8 cellular contexts compared by ENCODE assay signal in the genomic region with DNA sequence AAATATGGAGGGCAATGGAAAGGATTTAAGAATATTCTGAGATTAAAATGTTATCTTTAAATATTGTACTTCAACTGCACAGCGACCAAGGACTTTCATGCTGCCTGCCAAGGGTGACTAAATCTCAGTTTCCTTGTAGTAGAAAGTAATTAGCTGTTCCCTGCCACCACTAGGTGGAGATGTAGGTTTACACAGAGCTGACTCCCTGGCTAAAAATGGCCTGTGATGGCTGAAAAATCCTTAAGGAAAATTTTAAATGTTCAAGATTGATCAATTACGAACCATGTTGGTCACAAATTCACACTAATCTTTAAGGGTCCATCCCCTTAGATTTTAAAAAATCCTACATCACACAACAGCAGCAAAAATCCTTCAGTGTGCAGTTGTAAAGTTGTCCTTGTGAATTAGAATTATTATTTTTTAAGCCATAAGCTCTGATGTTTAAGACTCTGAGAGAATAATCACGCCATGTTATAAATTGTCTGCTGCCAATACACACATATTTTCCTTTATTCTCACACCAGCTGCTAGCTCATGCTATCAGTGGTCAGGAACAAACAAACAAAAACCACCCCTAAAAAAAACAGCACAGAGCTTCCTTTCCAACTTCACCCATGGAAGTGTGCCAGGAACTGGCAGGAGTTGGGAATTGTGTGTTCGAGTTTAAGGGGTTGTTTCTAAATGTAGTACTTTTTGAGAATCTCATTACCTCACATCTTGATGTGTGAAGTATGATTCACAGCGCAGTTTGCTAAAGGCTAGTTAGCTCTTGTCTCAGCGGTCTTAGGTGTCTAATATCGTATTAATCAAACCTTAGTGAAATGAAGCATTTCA.
A peak's percentile ranks its signal among the peaks of the same experiment; 100 is the strongest.
DNase-seq lines count a peak whose midpoint lies in the region; ATAC-seq and TF ChIP-seq lines count a peak whose summit lies in the region.

No MANE protein-coding gene starts in this region.

- H3K36me3 ChIP-seq in thyroid gland = no peaks in the 10 kb centered on the region

- H3K27ac Mint-ChIP-seq in naive thymus-derived CD8-positive, alpha-beta T cell = no peak overlapping the region

- WGBS in thyroid gland, 2 donors = 44 to 48% methylated on average over 7 of the region's 7 CpGs

- TF ChIP-seq POLR2A in thyroid gland (IDR thresholded peaks at IDR 0.05) = no peak

- peak; percentile 73 for ATAC-seq in HG02884 (IDR thresholded peaks at IDR 0.05; ENCODE audit: unreplicated experiment)
- no peak for ATAC-seq in naive thymus-derived CD8-positive, alpha-beta T cell

- no peaks in the 10 kb centered on the region for H3K4me1 ChIP-seq in thyroid gland

- POLR2A ChIA-PET in naive thymus-derived CD8-positive, alpha-beta T cell (lab: Charles Lee) = no interaction called here

- no peaks in the 10 kb centered on the region for H3K9me3 ChIP-seq in thyroid gland

- H3K4me3 ChIP-seq in GM12865 (ENCODE audit: low read depth, low read length) (no peak overlapping the region), thyroid gland (replicated peaks in 1 of 3) (no peak overlapping the region)

- no peaks in the 10 kb centered on the region for H3K27me3 ChIP-seq in thyroid gland

- no peak overlapping the region for H3K4me3 Mint-ChIP-seq in naive thymus-derived CD8-positive, alpha-beta T cell

- H3K4me1 Mint-ChIP-seq in naive thymus-derived CD8-positive, alpha-beta T cell = no peaks in the 10 kb centered on the region

- H3K27me3 Mint-ChIP-seq in naive thymus-derived CD8-positive, alpha-beta T cell = peaks cover 0 to 2% (median 0%) of the 10 kb centered on the region in 5 donors

- H3K27ac ChIP-seq in thyroid gland = no peak overlapping the region

- DNase-seq in A172 (ENCODE audit: low spot score) (peak; percentile 28), GM12865 (ENCODE audit: low read depth) (peak; percentile 50), NCI-H2171 treated with DMSO at 0.1 percent for 48 hours (lab: John Stamatoyannopoulos, UW) (peak; percentile 83), amniotic stem cell (lab: John Stamatoyannopoulos, UW) (peak; percentile 8), iPS-NIHi7 (ENCODE audit: extremely low spot score) (peak; percentile 73), thyroid gland (peak; percentile 29 to 43)
- DNase-seq in naive thymus-derived CD8-positive, alpha-beta T cell = no peak

- intact Hi-C loops in thyroid gland (cut with DNase I) = no loop called here

- no peaks in the 10 kb centered on the region for H3K9me3 Mint-ChIP-seq in naive thymus-derived CD8-positive, alpha-beta T cell

- H3K36me3 Mint-ChIP-seq in naive thymus-derived CD8-positive, alpha-beta T cell = no peaks in the 10 kb centered on the region

- TF ChIP-seq CTCF in GM12865 (IDR thresholded peaks at IDR 0.05; ENCODE audit: insufficient read depth, low read depth, low read length, missing control alignments) (peak; percentile 75), thyroid gland (IDR thresholded peaks at IDR 0.05) (peak; percentile 55 to 86 (median 76))

Comparison
In these comparisons a context has a peak if more than half of its experiments do, and no peak if none do; other contexts are left out.
1. DNase-seq: peak in A172 (single experiment), GM12865 (single experiment), NCI-H2171 treated with DMSO at 0.1 percent for 48 hours (single experiment), amniotic stem cell (single experiment), iPS-NIHi7 (single experiment) and thyroid gland (2 of 2); none in naive thymus-derived CD8-positive, alpha-beta T cell (0 of 10).